Comparison of ENCODE assay signal across 38 cellular contexts in the genomic region with DNA sequence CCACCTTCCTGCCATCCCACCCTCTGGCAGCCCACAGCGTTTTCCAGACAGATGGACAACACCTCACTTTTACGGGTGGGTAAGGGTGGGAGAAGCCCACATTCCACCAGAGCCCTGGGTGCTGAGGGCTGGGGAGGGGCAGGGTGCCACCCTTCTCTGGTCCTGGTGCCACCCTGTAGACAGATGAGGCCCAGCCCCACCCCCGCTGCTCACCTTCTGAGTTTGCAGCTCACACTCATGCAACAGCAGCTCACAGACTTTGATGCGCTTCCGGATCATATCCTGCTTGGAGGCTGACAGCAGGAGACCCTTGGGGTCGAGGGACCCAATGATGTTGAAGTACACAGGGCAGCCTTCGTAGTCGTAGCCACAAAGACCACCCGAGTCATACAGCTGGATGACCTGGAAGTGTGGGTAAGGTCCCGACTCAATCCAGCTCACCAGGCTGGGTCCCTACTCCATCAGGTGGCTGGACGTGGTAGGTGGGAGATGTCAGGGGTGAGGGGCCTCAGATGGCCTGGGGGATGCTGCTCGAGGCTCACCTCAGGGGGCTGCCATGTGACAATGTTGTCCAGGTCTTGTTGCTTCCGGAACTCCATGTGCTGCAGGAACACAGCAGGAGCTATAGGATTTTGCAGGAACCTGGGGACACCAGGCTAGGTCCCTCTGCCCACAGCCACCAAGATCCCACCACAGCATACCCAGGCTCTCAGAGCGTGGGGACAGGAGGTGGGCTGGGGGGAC. TPM values are rescaled to one million over a fixed set of nuclear protein-coding genes. Genes with fewer than 3 reads are reported as not detected.
"Had no signal": no experiment of that assay in that cellular context is flagged by ENCODE, and none has a peak within 500 bp of the region (broad histone marks: within the 10 kb centered on the region; RNA-seq: fewer than 3 reads in every experiment).

No MANE protein-coding gene starts in this region.

- DNase-seq: activated B cell treated with CpG ODN at 0.5 μM for 24 hours; activated CD4-positive, alpha-beta memory T cell treated with anti-CD3 and anti-CD28 coated beads for 36 hours; activated CD4-positive, alpha-beta T cell treated with anti-CD3 and anti-CD28 coated beads for 4 hours; activated CD4-positive, alpha-beta T cell treated with anti-CD3 and anti-CD28 coated beads, Interleukin-2, amount 10 ng/mL, durations not matched to agents 24 days and 14 days; activated CD4-positive, alpha-beta T cell treated with anti-CD3 and anti-CD28 coated beads, Interleukin-2, amount 50 U/mL, for 1 hour; activated CD4-positive, alpha-beta T cell treated with anti-CD3 and anti-CD28 coated beads, Interleukin-2, amount 50 U/mL, for 4 hours; activated CD4-positive, CD25-positive, alpha-beta regulatory T cell treated with anti-CD3 and anti-CD28 coated beads, Interleukin-2, amount 50 U/mL, for 72 hours; activated CD8-positive, alpha-beta memory T cell treated with anti-CD3 and anti-CD28 coated beads, Interleukin-2, amount 50 U/mL, for 4 hours; activated CD8-positive, alpha-beta T cell treated with anti-CD3 and anti-CD28 coated beads for 36 hours; activated effector memory CD4-positive, alpha-beta T cell treated with anti-CD3 and anti-CD28 coated beads, Interleukin-2, amount 50 U/mL, for 16 hours; activated gamma-delta T cell treated with Interleukin-2 at 50 U/mL for 16 hours; activated naive CD4-positive, alpha-beta T cell; activated naive CD4-positive, alpha-beta T cell treated with anti-CD3 and anti-CD28 coated beads, Interleukin-2, amount 10 ng/mL, durations not matched to agents 7 days and 5 days; activated naive CD8-positive, alpha-beta T cell treated with anti-CD3 and anti-CD28 coated beads, Interleukin-2, amount 10 ng/mL, durations not matched to agents 7 days and 5 days; activated naive CD8-positive, alpha-beta T cell treated with anti-CD3 and anti-CD28 coated beads, Interleukin-2, amount 50 U/mL, for 24 hours; activated T-cell treated with anti-CD3 and anti-CD28 coated beads for 4 hours; activated T-cell treated with anti-CD3 and anti-CD28 coated beads, Interleukin-2, amount 50 U/mL, for 1 hour; activated T-cell treated with anti-CD3 and anti-CD28 coated beads, Interleukin-2, amount 50 U/mL, for 4 hours; activated T-cell treated with anti-CD3 and anti-CD28 coated beads, Interleukin-2, amount 50 U/mL, for 72 hours; amygdala; anterior cingulate cortex; central memory CD4-positive, alpha-beta T cell; T-helper 1 cell; T-helper 2 cell; T-helper 9 cell had no signal

- H3K27me3 Mint-ChIP-seq: activated naive CD8-positive, alpha-beta T cell had no signal

- H3K9me3 ChIP-seq: ascending aorta had no signal

- H3K4me1 ChIP-seq: ascending aorta had no signal

- H3K27ac ChIP-seq: ascending aorta, VCaP had no signal

- H3K36me3 Mint-ChIP-seq: activated CD4-positive, alpha-beta memory T cell treated with anti-CD3 and anti-CD28 coated beads for 36 hours; activated naive CD4-positive, alpha-beta T cell treated with anti-CD3 and anti-CD28 coated beads, Interleukin-2, amount 10 ng/mL, durations not matched to agents 7 days and 5 days; activated naive CD4-positive, alpha-beta T cell treated with anti-CD3 and anti-CD28 coated beads, Interleukin-2, amount 50 U/mL, for 24 hours; activated naive CD8-positive, alpha-beta T cell; activated naive CD8-positive, alpha-beta T cell treated with anti-CD3 and anti-CD28 coated beads, Interleukin-2, amount 10 ng/mL, durations not matched to agents 7 days and 5 days; brain had no signal

- H3K36me3 ChIP-seq: ascending aorta had no signal

- FAIRE-seq: TTC549 had no signal

- H3K27me3 ChIP-seq: ascending aorta had no signal

- ATAC-seq: activated CD8-positive, alpha-beta T cell treated with anti-CD3 and anti-CD28 coated beads for 36 hours; activated naive CD8-positive, alpha-beta T cell treated with anti-CD3 and anti-CD28 coated beads, Interleukin-2, amount 50 U/mL, for 24 hours; activated T-cell treated with anti-CD3 and anti-CD28 coated beads, Interleukin-2, amount 50 U/mL, for 4 hours; activated T-cell treated with anti-CD3 and anti-CD28 coated beads, Interleukin-2, amount 50 U/mL, for 72 hours; activated T-helper 17 cell treated with anti-CD3 and anti-CD28 coated beads, Interleukin-2, amount 50 U/mL, for 72 hours had no signal

- H3K4me1 Mint-ChIP-seq: activated B cell treated with CpG ODN at 0.5 μM for 24 hours; activated CD4-positive, alpha-beta T cell treated with anti-CD3 and anti-CD28 coated beads, Interleukin-2, amount 10 ng/mL, durations not matched to agents 24 days and 14 days; activated naive CD4-positive, alpha-beta T cell treated with anti-CD3 and anti-CD28 coated beads, Interleukin-2, amount 10 ng/mL, durations not matched to agents 7 days and 5 days; activated naive CD4-positive, alpha-beta T cell treated with anti-CD3 and anti-CD28 coated beads, Interleukin-2, amount 50 U/mL, for 24 hours; activated naive CD8-positive, alpha-beta T cell treated with anti-CD3 and anti-CD28 coated beads, Interleukin-2, amount 10 ng/mL, durations not matched to agents 7 days and 5 days; activated naive CD8-positive, alpha-beta T cell treated with anti-CD3 and anti-CD28 coated beads, Interleukin-2, amount 50 U/mL, for 24 hours; activated T-helper 17 cell treated with anti-CD3 and anti-CD28 coated beads, Interleukin-2, amount 50 U/mL, for 72 hours; brain had no signal

- H3K9me3 Mint-ChIP-seq: activated B cell treated with CpG ODN at 0.5 μM for 24 hours; activated CD4-positive, alpha-beta memory T cell treated with anti-CD3 and anti-CD28 coated beads for 36 hours; activated CD4-positive, alpha-beta T cell treated with anti-CD3 and anti-CD28 coated beads, Interleukin-2, amount 10 ng/mL, durations not matched to agents 24 days and 14 days; activated CD8-positive, alpha-beta T cell treated with anti-CD3 and anti-CD28 coated beads for 36 hours; activated naive CD4-positive, alpha-beta T cell treated with anti-CD3 and anti-CD28 coated beads, Interleukin-2, amount 10 ng/mL, durations not matched to agents 7 days and 5 days; activated naive CD4-positive, alpha-beta T cell treated with anti-CD3 and anti-CD28 coated beads, Interleukin-2, amount 50 U/mL, for 24 hours; activated naive CD8-positive, alpha-beta T cell treated with anti-CD3 and anti-CD28 coated beads, Interleukin-2, amount 10 ng/mL, durations not matched to agents 7 days and 5 days; activated naive CD8-positive, alpha-beta T cell treated with anti-CD3 and anti-CD28 coated beads, Interleukin-2, amount 50 U/mL, for 24 hours; activated T-cell treated with anti-CD3 and anti-CD28 coated beads, Interleukin-2, amount 50 U/mL, for 4 hours; activated T-cell treated with anti-CD3 and anti-CD28 coated beads, Interleukin-2, amount 50 U/mL, for 72 hours; activated T-helper 1 cell treated with anti-CD3 and anti-CD28 coated beads, Interleukin-12 subunit alpha, Interleukin-12 subunit beta, Interleukin-2, Interleukin-4 antibody, amounts not matched to agents 30 ng/mL and 10 ng/mL and 1 ng/mL, durations not matched to agents 14 hours and 24 hours and 36 hours; activated T-helper 17 cell treated with anti-CD3 and anti-CD28 coated beads, Interleukin-2, amount 50 U/mL, for 72 hours; T-helper 1 cell treated with Interleukin-12 subunit alpha and Interleukin-12 subunit beta and Interleukin-4 antibody, amounts not matched to agents 30 μg/mL and 1 μg/mL, for 36 hours; T-helper 2 cell treated with Interferon-gamma antibody and Interleukin-4, amounts not matched to agents 5 μg/mL and 100 μg/mL, for 36 hours had no signal

- H3K27ac Mint-ChIP-seq: activated B cell treated with CpG ODN at 0.5 μM for 24 hours; activated CD4-positive, alpha-beta memory T cell treated with anti-CD3 and anti-CD28 coated beads for 36 hours; activated CD4-positive, alpha-beta T cell treated with anti-CD3 and anti-CD28 coated beads, Interleukin-2, amount 10 ng/mL, durations not matched to agents 24 days and 14 days; activated CD8-positive, alpha-beta T cell treated with anti-CD3 and anti-CD28 coated beads for 36 hours; activated naive CD4-positive, alpha-beta T cell treated with anti-CD3 and anti-CD28 coated beads, Interleukin-2, amount 10 ng/mL, durations not matched to agents 7 days and 5 days; activated naive CD4-positive, alpha-beta T cell treated with anti-CD3 and anti-CD28 coated beads, Interleukin-2, amount 50 U/mL, for 24 hours; activated naive CD8-positive, alpha-beta T cell; activated naive CD8-positive, alpha-beta T cell treated with anti-CD3 and anti-CD28 coated beads, Interleukin-2, amount 10 ng/mL, durations not matched to agents 7 days and 5 days; activated naive CD8-positive, alpha-beta T cell treated with anti-CD3 and anti-CD28 coated beads, Interleukin-2, amount 50 U/mL, for 24 hours; activated T-cell treated with anti-CD3 and anti-CD28 coated beads, Interleukin-2, amount 50 U/mL, for 72 hours; activated T-helper 1 cell treated with anti-CD3 and anti-CD28 coated beads, Interleukin-12 subunit alpha, Interleukin-12 subunit beta, Interleukin-2, Interleukin-4 antibody, amounts not matched to agents 30 ng/mL and 10 ng/mL and 1 ng/mL, durations not matched to agents 14 hours and 24 hours and 36 hours; activated T-helper 17 cell treated with anti-CD3 and anti-CD28 coated beads, Interleukin-2, amount 50 U/mL, for 72 hours; brain; T-helper 1 cell treated with Interleukin-12 subunit alpha and Interleukin-12 subunit beta and Interleukin-4 antibody, amounts not matched to agents 30 μg/mL and 1 μg/mL, for 36 hours; T-helper 2 cell treated with Interferon-gamma antibody and Interleukin-4, amounts not matched to agents 5 μg/mL and 100 μg/mL, for 36 hours had no signal

- H3K4me3 ChIP-seq: ascending aorta had no signal

- H3K4me3 Mint-ChIP-seq: activated B cell treated with CpG ODN at 0.5 μM for 24 hours; activated CD4-positive, alpha-beta memory T cell treated with anti-CD3 and anti-CD28 coated beads for 36 hours; activated CD4-positive, alpha-beta T cell treated with anti-CD3 and anti-CD28 coated beads, Interleukin-2, amount 10 ng/mL, durations not matched to agents 24 days and 14 days; activated CD8-positive, alpha-beta T cell treated with anti-CD3 and anti-CD28 coated beads for 36 hours; activated naive CD4-positive, alpha-beta T cell treated with anti-CD3 and anti-CD28 coated beads, Interleukin-2, amount 10 ng/mL, durations not matched to agents 7 days and 5 days; activated naive CD4-positive, alpha-beta T cell treated with anti-CD3 and anti-CD28 coated beads, Interleukin-2, amount 50 U/mL, for 24 hours; activated naive CD8-positive, alpha-beta T cell; activated naive CD8-positive, alpha-beta T cell treated with anti-CD3 and anti-CD28 coated beads, Interleukin-2, amount 10 ng/mL, durations not matched to agents 7 days and 5 days; activated naive CD8-positive, alpha-beta T cell treated with anti-CD3 and anti-CD28 coated beads, Interleukin-2, amount 50 U/mL, for 24 hours; activated T-cell treated with anti-CD3 and anti-CD28 coated beads, Interleukin-2, amount 50 U/mL, for 4 hours; activated T-cell treated with anti-CD3 and anti-CD28 coated beads, Interleukin-2, amount 50 U/mL, for 72 hours; activated T-helper 1 cell treated with anti-CD3 and anti-CD28 coated beads, Interleukin-12 subunit alpha, Interleukin-12 subunit beta, Interleukin-2, Interleukin-4 antibody, amounts not matched to agents 30 ng/mL and 10 ng/mL and 1 ng/mL, durations not matched to agents 14 hours and 24 hours and 36 hours; activated T-helper 17 cell treated with anti-CD3 and anti-CD28 coated beads, Interleukin-2, amount 50 U/mL, for 72 hours; brain; T-helper 1 cell treated with Interleukin-12 subunit alpha and Interleukin-12 subunit beta and Interleukin-4 antibody, amounts not matched to agents 30 μg/mL and 1 μg/mL, for 36 hours; T-helper 2 cell treated with Interferon-gamma antibody and Interleukin-4, amounts not matched to agents 5 μg/mL and 100 μg/mL, for 36 hours had no signal

RNA-seq across cellular contexts. Expression of a gene that starts 10.3 kb away (rescaled TPM):
- total RNA-seq: activated B cell treated with CpG ODN at 0.5 μM for 24 hours; activated CD4-positive, alpha-beta memory T cell treated with anti-CD3 and anti-CD28 coated beads for 36 hours; activated CD4-positive, alpha-beta T cell treated with anti-CD3 and anti-CD28 coated beads, Interleukin-2, amount 10 ng/mL, durations not matched to agents 24 days and 14 days; activated CD8-positive, alpha-beta memory T cell treated with anti-CD3 and anti-CD28 coated beads for 36 hours; activated CD8-positive, alpha-beta T cell treated with anti-CD3 and anti-CD28 coated beads for 36 hours; activated naive CD8-positive, alpha-beta T cell treated with anti-CD3 and anti-CD28 coated beads, Interleukin-2, amount 10 ng/mL, durations not matched to agents 7 days and 5 days; activated T-cell treated with anti-CD3 and anti-CD28 coated beads, Interleukin-2, amount 50 U/mL, for 72 hours; activated T-helper 1 cell treated with anti-CD3 and anti-CD28 coated beads, Interleukin-12 subunit alpha, Interleukin-12 subunit beta, Interleukin-2, Interleukin-4 antibody, amounts not matched to agents 30 ng/mL and 10 ng/mL and 1 ng/mL, durations not matched to agents 14 hours and 24 hours and 36 hours; activated T-helper 17 cell treated with anti-CD3 and anti-CD28 coated beads, Interleukin-2, amount 50 U/mL, for 72 hours; ascending aorta had no signal

RNA-seq across cellular contexts. Expression of a gene that starts 23.4 kb away (rescaled TPM):
- total RNA-seq: activated B cell treated with CpG ODN at 0.5 μM for 24 hours; activated CD4-positive, alpha-beta memory T cell treated with anti-CD3 and anti-CD28 coated beads for 36 hours; activated CD4-positive, alpha-beta T cell treated with anti-CD3 and anti-CD28 coated beads, Interleukin-2, amount 10 ng/mL, durations not matched to agents 24 days and 14 days; activated CD8-positive, alpha-beta memory T cell treated with anti-CD3 and anti-CD28 coated beads for 36 hours; activated CD8-positive, alpha-beta T cell treated with anti-CD3 and anti-CD28 coated beads for 36 hours; activated naive CD8-positive, alpha-beta T cell treated with anti-CD3 and anti-CD28 coated beads, Interleukin-2, amount 10 ng/mL, durations not matched to agents 7 days and 5 days; activated T-cell treated with anti-CD3 and anti-CD28 coated beads, Interleukin-2, amount 50 U/mL, for 4 hours; activated T-cell treated with anti-CD3 and anti-CD28 coated beads, Interleukin-2, amount 50 U/mL, for 72 hours; activated T-helper 1 cell treated with anti-CD3 and anti-CD28 coated beads, Interleukin-12 subunit alpha, Interleukin-12 subunit beta, Interleukin-2, Interleukin-4 antibody, amounts not matched to agents 30 ng/mL and 10 ng/mL and 1 ng/mL, durations not matched to agents 14 hours and 24 hours and 36 hours; activated T-helper 17 cell treated with anti-CD3 and anti-CD28 coated beads, Interleukin-2, amount 50 U/mL, for 72 hours; ascending aorta; cardiac septum had no signal
- polyA plus RNA-seq: adipose tissue had no signal

RNA-seq across cellular contexts. Expression of a gene that starts 51.3 kb away (rescaled TPM):
- total RNA-seq: activated B cell treated with CpG ODN at 0.5 μM for 24 hours; activated CD4-positive, alpha-beta T cell treated with anti-CD3 and anti-CD28 coated beads, Interleukin-2, amount 10 ng/mL, durations not matched to agents 24 days and 14 days; activated CD8-positive, alpha-beta memory T cell treated with anti-CD3 and anti-CD28 coated beads for 36 hours; activated CD8-positive, alpha-beta T cell treated with anti-CD3 and anti-CD28 coated beads for 36 hours; activated T-cell treated with anti-CD3 and anti-CD28 coated beads, Interleukin-2, amount 50 U/mL, for 4 hours; activated T-cell treated with anti-CD3 and anti-CD28 coated beads, Interleukin-2, amount 50 U/mL, for 72 hours; activated T-helper 1 cell treated with anti-CD3 and anti-CD28 coated beads, Interleukin-12 subunit alpha, Interleukin-12 subunit beta, Interleukin-2, Interleukin-4 antibody, amounts not matched to agents 30 ng/mL and 10 ng/mL and 1 ng/mL, durations not matched to agents 14 hours and 24 hours and 36 hours; activated T-helper 17 cell treated with anti-CD3 and anti-CD28 coated beads, Interleukin-2, amount 50 U/mL, for 72 hours; ascending aorta had no signal
